ENCODE assay signal across 12 cellular contexts in the genomic region with DNA sequence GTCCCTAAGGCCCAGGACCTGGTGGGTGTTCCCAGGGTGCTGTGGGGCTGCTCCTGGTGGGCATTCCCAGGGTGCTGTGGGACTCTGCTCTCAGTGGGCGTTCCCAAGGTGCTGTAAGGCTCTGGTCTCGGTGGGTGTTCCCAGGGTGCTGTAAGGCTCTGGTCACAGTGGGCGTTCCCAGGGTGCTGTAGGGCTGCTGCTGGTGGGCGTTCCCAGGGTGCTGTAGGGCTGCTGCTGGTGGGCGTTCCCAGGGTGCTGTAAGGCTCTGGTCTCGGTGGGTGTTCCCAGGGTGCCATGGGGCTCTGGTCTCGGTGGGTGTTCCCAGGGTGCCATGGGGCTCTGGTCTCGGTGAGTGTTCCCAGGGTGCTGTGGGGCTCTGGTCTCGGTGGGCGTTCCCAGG. TPM values are rescaled to one million over a fixed set of nuclear protein-coding genes. Genes with fewer than 3 reads are reported as not detected.
"Had no signal": no experiment of that assay in that cellular context is flagged by ENCODE, and none has a peak within 500 bp of the region (broad histone marks: within the 10 kb centered on the region; RNA-seq: fewer than 3 reads in every experiment).

No MANE protein-coding gene starts in this region.

RNA-seq across cellular contexts. Expression of gene NKX6-2, which starts 57.3 kb away (rescaled TPM):
- total RNA-seq: activated CD4-positive, alpha-beta T cell treated with anti-CD3 and anti-CD28 coated beads for 36 hours; activated CD4-positive, alpha-beta T cell treated with anti-CD3 and anti-CD28 coated beads, Interleukin-2, amount 10 ng/mL, durations not matched to agents 7 days and 5 days; activated CD8-positive, alpha-beta memory T cell treated with anti-CD3 and anti-CD28 coated beads, Interleukin-2, amount 10 ng/mL, durations not matched to agents 7 days and 5 days; activated CD8-positive, alpha-beta T cell treated with anti-CD3 and anti-CD28 coated beads for 36 hours; activated naive CD8-positive, alpha-beta T cell treated with anti-CD3 and anti-CD28 coated beads, Interleukin-2, amount 10 ng/mL, durations not matched to agents 7 days and 5 days; activated T-helper 2 cell treated with anti-CD3 and anti-CD28 coated beads, Interferon-gamma antibody, Interleukin-2, Interleukin-4, amounts not matched to agents 10 μg/mL and 5 μg/mL and 100 μg/mL, durations not matched to agents 14 hours and 24 hours and 36 hours; astrocyte; breast epithelium; T-cell; T-helper 1 cell treated with Interleukin-12 subunit alpha and Interleukin-12 subunit beta and Interleukin-4 antibody, amounts not matched to agents 30 ng/mL and 1 ng/mL, for 36 hours; T-helper 17 cell; T-helper 2 cell treated with Interferon-gamma antibody and Interleukin-4, amounts not matched to agents 100 ng/mL and 5 ng/mL, for 36 hours had no signal
